In the genomic region with DNA sequence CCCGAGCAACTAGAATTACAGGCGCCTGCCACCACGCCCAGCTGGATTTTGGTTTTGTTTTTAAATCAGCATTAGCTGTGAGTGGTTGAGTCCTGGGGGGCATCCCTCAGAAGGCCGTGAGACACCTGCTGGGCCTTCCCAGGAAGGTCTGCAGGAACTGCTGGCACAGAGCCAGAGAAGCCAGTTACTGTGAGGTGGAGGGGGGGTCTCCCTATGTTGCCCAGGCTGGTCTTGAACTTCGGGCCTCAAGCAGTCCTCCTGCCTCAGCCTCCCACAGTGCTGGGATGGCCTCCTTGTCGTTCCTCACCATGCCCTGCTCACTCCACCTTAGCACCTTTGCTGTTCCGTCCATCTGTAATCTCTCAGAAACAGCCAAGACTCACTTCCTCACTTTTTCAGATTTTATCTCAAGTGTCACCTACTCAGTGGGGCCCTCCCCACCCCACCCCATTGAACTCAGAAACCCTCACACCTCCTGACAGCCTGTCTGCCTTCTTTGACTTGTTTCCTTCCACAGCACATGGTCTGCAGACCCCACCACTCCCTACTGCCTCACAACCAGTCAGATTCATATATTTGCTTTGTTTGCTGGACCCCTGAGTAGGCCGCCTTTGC, we compare ENCODE assay signal across 1 cellular context.
TF ChIP-seq lines count a peak whose summit lies in the region.

No MANE protein-coding gene starts in this region.

TF ChIP-seq in K562, 482 proteins besides CTCF, POLR2A, EP300 and RAD21 (continued from another document and continues in another):
- TF ChIP-seq NFRKB (IDR thresholded peaks at IDR 0.05; ENCODE audit: low read depth): no peak
- no peak for TF ChIP-seq FIP1L1 (IDR thresholded peaks at IDR 0.05; ENCODE audit: low read depth, low read length, poor library complexity, severe bottlenecking)
- TF ChIP-seq, protein P1, sequence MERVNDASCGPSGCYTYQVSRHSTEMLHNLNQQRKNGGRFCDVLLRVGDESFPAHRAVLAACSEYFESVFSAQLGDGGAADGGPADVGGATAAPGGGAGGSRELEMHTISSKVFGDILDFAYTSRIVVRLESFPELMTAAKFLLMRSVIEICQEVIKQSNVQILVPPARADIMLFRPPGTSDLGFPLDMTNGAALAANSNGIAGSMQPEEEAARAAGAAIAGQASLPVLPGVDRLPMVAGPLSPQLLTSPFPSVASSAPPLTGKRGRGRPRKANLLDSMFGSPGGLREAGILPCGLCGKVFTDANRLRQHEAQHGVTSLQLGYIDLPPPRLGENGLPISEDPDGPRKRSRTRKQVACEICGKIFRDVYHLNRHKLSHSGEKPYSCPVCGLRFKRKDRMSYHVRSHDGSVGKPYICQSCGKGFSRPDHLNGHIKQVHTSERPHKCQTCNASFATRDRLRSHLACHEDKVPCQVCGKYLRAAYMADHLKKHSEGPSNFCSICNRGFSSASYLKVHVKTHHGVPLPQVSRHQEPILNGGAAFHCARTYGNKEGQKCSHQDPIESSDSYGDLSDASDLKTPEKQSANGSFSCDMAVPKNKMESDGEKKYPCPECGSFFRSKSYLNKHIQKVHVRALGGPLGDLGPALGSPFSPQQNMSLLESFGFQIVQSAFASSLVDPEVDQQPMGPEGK (CRISPR knock-in tag; IDR thresholded peaks at IDR 0.05; ENCODE audit: borderline replicate concordance): no peak
- TF ChIP-seq ZNF436 (CRISPR knock-in tag; IDR thresholded peaks at IDR 0.05): no peak
- no peak for TF ChIP-seq ZNF589 (CRISPR knock-in tag; IDR thresholded peaks at IDR 0.05; ENCODE audit: low read depth)
- no peak for TF ChIP-seq CHD4 (IDR thresholded peaks at IDR 0.05; ENCODE audit: insufficient read depth, insufficient replicate concordance, low read depth, low read length, poor library complexity, severe bottlenecking)
- TF ChIP-seq ZNF354B (CRISPR knock-in tag; IDR thresholded peaks at IDR 0.05): no peak
- peak; percentile 83; the same call in 1 of the 2 replicates for TF ChIP-seq HDAC2 (IDR thresholded peaks at IDR 0.05)
- TF ChIP-seq TRIM25 (IDR thresholded peaks at IDR 0.05; ENCODE audit: borderline replicate concordance): no peak
- no peak for TF ChIP-seq ZNF347 (CRISPR knock-in tag; IDR thresholded peaks at IDR 0.05; ENCODE audit: low read depth)
- no peak for TF ChIP-seq ASH1L (IDR thresholded peaks at IDR 0.05; ENCODE audit: borderline replicate concordance, low read depth, partially characterized antibody)
- TF ChIP-seq XRCC3 (IDR thresholded peaks at IDR 0.05): no peak
- TF ChIP-seq CTBP1 (IDR thresholded peaks at IDR 0.05; ENCODE audit: borderline replicate concordance): peak; percentile 90
- no peak for TF ChIP-seq ZNF134 (CRISPR knock-in tag; conservative IDR thresholded peaks at IDR 0.05)
- TF ChIP-seq TBL1XR1 (IDR thresholded peaks at IDR 0.05; ENCODE audit: low read length in 2 of 2): 0 out of 4 replicates have a peak, but pooled peaks of 1 of the 2 experiments have one; percentile 38
- TF ChIP-seq PHF8 (IDR thresholded peaks at IDR 0.05; ENCODE audit: borderline replicate concordance, low read length): no peak
- no peak for TF ChIP-seq RFX5 (IDR thresholded peaks at IDR 0.05; ENCODE audit: low read depth, low read length)
- no peak for TF ChIP-seq ZNF174 (CRISPR knock-in tag; IDR thresholded peaks at IDR 0.05)
- TF ChIP-seq SREBF2 (CRISPR knock-in tag; IDR thresholded peaks at IDR 0.05): no peak
- no peak for TF ChIP-seq ZNF140 (CRISPR knock-in tag; IDR thresholded peaks at IDR 0.05)
- TF ChIP-seq ZKSCAN3 (CRISPR knock-in tag; IDR thresholded peaks at IDR 0.05): no peak
- no peak for TF ChIP-seq RBM15 (IDR thresholded peaks at IDR 0.05; ENCODE audit: insufficient read depth, low read length)
- no peak for TF ChIP-seq ZNF212 (CRISPR knock-in tag; IDR thresholded peaks at IDR 0.05)
- TF ChIP-seq, protein P2, sequence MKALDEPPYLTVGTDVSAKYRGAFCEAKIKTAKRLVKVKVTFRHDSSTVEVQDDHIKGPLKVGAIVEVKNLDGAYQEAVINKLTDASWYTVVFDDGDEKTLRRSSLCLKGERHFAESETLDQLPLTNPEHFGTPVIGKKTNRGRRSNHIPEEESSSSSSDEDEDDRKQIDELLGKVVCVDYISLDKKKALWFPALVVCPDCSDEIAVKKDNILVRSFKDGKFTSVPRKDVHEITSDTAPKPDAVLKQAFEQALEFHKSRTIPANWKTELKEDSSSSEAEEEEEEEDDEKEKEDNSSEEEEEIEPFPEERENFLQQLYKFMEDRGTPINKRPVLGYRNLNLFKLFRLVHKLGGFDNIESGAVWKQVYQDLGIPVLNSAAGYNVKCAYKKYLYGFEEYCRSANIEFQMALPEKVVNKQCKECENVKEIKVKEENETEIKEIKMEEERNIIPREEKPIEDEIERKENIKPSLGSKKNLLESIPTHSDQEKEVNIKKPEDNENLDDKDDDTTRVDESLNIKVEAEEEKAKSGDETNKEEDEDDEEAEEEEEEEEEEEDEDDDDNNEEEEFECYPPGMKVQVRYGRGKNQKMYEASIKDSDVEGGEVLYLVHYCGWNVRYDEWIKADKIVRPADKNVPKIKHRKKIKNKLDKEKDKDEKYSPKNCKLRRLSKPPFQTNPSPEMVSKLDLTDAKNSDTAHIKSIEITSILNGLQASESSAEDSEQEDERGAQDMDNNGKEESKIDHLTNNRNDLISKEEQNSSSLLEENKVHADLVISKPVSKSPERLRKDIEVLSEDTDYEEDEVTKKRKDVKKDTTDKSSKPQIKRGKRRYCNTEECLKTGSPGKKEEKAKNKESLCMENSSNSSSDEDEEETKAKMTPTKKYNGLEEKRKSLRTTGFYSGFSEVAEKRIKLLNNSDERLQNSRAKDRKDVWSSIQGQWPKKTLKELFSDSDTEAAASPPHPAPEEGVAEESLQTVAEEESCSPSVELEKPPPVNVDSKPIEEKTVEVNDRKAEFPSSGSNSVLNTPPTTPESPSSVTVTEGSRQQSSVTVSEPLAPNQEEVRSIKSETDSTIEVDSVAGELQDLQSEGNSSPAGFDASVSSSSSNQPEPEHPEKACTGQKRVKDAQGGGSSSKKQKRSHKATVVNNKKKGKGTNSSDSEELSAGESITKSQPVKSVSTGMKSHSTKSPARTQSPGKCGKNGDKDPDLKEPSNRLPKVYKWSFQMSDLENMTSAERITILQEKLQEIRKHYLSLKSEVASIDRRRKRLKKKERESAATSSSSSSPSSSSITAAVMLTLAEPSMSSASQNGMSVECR (CRISPR knock-in tag; IDR thresholded peaks at IDR 0.05): no peak
- TF ChIP-seq CBFB (CRISPR knock-in tag; IDR thresholded peaks at IDR 0.05): no peak
- peak; percentile 53; the same call in 1 of the 2 replicates for TF ChIP-seq GATAD2A (IDR thresholded peaks at IDR 0.05)
- TF ChIP-seq, protein P3, sequence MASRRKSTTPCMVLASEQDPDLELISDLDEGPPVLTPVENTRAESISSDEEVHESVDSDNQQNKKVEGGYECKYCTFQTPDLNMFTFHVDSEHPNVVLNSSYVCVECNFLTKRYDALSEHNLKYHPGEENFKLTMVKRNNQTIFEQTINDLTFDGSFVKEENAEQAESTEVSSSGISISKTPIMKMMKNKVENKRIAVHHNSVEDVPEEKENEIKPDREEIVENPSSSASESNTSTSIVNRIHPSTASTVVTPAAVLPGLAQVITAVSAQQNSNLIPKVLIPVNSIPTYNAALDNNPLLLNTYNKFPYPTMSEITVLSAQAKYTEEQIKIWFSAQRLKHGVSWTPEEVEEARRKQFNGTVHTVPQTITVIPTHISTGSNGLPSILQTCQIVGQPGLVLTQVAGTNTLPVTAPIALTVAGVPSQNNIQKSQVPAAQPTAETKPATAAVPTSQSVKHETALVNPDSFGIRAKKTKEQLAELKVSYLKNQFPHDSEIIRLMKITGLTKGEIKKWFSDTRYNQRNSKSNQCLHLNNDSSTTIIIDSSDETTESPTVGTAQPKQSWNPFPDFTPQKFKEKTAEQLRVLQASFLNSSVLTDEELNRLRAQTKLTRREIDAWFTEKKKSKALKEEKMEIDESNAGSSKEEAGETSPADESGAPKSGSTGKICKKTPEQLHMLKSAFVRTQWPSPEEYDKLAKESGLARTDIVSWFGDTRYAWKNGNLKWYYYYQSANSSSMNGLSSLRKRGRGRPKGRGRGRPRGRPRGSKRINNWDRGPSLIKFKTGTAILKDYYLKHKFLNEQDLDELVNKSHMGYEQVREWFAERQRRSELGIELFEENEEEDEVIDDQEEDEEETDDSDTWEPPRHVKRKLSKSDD (conservative IDR thresholded peaks at IDR 0.05; ENCODE audit: low read length): no peak
- TF ChIP-seq, protein P4, sequence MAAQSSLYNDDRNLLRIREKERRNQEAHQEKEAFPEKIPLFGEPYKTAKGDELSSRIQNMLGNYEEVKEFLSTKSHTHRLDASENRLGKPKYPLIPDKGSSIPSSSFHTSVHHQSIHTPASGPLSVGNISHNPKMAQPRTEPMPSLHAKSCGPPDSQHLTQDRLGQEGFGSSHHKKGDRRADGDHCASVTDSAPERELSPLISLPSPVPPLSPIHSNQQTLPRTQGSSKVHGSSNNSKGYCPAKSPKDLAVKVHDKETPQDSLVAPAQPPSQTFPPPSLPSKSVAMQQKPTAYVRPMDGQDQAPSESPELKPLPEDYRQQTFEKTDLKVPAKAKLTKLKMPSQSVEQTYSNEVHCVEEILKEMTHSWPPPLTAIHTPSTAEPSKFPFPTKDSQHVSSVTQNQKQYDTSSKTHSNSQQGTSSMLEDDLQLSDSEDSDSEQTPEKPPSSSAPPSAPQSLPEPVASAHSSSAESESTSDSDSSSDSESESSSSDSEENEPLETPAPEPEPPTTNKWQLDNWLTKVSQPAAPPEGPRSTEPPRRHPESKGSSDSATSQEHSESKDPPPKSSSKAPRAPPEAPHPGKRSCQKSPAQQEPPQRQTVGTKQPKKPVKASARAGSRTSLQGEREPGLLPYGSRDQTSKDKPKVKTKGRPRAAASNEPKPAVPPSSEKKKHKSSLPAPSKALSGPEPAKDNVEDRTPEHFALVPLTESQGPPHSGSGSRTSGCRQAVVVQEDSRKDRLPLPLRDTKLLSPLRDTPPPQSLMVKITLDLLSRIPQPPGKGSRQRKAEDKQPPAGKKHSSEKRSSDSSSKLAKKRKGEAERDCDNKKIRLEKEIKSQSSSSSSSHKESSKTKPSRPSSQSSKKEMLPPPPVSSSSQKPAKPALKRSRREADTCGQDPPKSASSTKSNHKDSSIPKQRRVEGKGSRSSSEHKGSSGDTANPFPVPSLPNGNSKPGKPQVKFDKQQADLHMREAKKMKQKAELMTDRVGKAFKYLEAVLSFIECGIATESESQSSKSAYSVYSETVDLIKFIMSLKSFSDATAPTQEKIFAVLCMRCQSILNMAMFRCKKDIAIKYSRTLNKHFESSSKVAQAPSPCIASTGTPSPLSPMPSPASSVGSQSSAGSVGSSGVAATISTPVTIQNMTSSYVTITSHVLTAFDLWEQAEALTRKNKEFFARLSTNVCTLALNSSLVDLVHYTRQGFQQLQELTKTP (IDR thresholded peaks at IDR 0.05; ENCODE audit: low read depth in 1 of 2, partially characterized antibody in 2 of 2): no peak
- TF ChIP-seq POU5F1 (IDR thresholded peaks at IDR 0.05; ENCODE audit: borderline replicate concordance, low read depth, low read length, partially characterized antibody): no peak
- TF ChIP-seq CREM (IDR thresholded peaks at IDR 0.05; ENCODE audit: low read depth): 0 out of 2 replicates have a peak, but pooled peaks have one; percentile 44
- TF ChIP-seq ZNF696 (CRISPR knock-in tag; conservative IDR thresholded peaks at IDR 0.05): no peak
- TF ChIP-seq ZBTB43 (CRISPR knock-in tag; IDR thresholded peaks at IDR 0.05): no peak
- no peak for TF ChIP-seq ILK (tag; IDR thresholded peaks at IDR 0.05; ENCODE audit: borderline replicate concordance, low read depth)
- TF ChIP-seq ZSCAN29 (IDR thresholded peaks at IDR 0.05): no peak
- TF ChIP-seq, protein P5, sequence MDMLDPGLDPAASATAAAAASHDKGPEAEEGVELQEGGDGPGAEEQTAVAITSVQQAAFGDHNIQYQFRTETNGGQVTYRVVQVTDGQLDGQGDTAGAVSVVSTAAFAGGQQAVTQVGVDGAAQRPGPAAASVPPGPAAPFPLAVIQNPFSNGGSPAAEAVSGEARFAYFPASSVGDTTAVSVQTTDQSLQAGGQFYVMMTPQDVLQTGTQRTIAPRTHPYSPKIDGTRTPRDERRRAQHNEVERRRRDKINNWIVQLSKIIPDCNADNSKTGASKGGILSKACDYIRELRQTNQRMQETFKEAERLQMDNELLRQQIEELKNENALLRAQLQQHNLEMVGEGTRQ (CRISPR knock-in tag; IDR thresholded peaks at IDR 0.05): no peak
- TF ChIP-seq LEF1 (IDR thresholded peaks at IDR 0.05): peak; percentile 52; the same call in 1 of the 2 replicates
- no peak for TF ChIP-seq CBX8 (IDR thresholded peaks at IDR 0.05; ENCODE audit: borderline replicate concordance, extremely low read depth, low read depth, low read length, poor library complexity, severe bottlenecking)
- TF ChIP-seq MYC (IDR thresholded peaks at IDR 0.05; ENCODE audit: low read depth, low read length): peak; percentile 41; the same call in 1 of the 2 replicates
- no peak for TF ChIP-seq MYC (CRISPR knock-in tag; IDR thresholded peaks at IDR 0.05; ENCODE audit: borderline replicate concordance, low read depth)
- TF ChIP-seq JUND (IDR thresholded peaks at IDR 0.05; ENCODE audit: borderline replicate concordance, low read depth, low read length): peak; percentile 50; the same call in 1 of the 2 replicates
- peak; percentile 45; the same call in 1 of the 3 replicates for TF ChIP-seq JUND (tag; IDR thresholded peaks at IDR 0.05; ENCODE audit: borderline replicate concordance, low read depth, low read length)
- TF ChIP-seq WHSC1 (IDR thresholded peaks at IDR 0.05; ENCODE audit: low read length): no peak
